20 cellular contexts compared by ENCODE assay signal in genomic region chr6:167937301-167937700, GRCh38.
"Had no signal": no experiment of that assay in that cellular context is flagged by ENCODE, and none has a peak within 500 bp of the region (broad histone marks: within the 10 kb centered on the region; RNA-seq: fewer than 3 reads in every experiment).

No MANE protein-coding gene starts in this region.

- H3K9me3 ChIP-seq: gastroesophageal sphincter, neutrophil, spleen, tibial nerve had no signal

- H3K4me1 ChIP-seq: spleen had no signal

- H3K4me3 ChIP-seq: gastroesophageal sphincter, spleen, tibial nerve had no signal

- H3K27ac ChIP-seq: brain microvascular endothelial cell, gastroesophageal sphincter, neutrophil, spleen, tibial nerve had no signal

- H3K36me3 ChIP-seq: brain microvascular endothelial cell, neutrophil, tibial nerve had no signal

- ATAC-seq: activated CD8-positive, alpha-beta T cell treated with anti-CD3 and anti-CD28 coated beads for 36 hours; activated T-cell treated with anti-CD3 and anti-CD28 coated beads, Interleukin-2, amount 50 U/mL, for 4 hours; activated T-helper 17 cell treated with anti-CD3 and anti-CD28 coated beads, Interleukin-2, amount 50 U/mL, for 72 hours; gastroesophageal sphincter; T-cell had no signal

- DNase-seq: activated B cell treated with CpG ODN at 0.5 μM for 24 hours; activated CD4-positive, alpha-beta T cell treated with anti-CD3 and anti-CD28 coated beads, Interleukin-2, amount 50 U/mL, for 1 hour; activated CD8-positive, alpha-beta T cell treated with anti-CD3 and anti-CD28 coated beads for 36 hours; activated gamma-delta T cell treated with Interleukin-2 at 50 U/mL for 16 hours; activated naive CD4-positive, alpha-beta T cell treated with anti-CD3 and anti-CD28 coated beads, Interleukin-2, amount 50 U/mL, for 16 hours; activated T-cell treated with anti-CD3 and anti-CD28 coated beads, Interleukin-2, amount 50 U/mL, for 4 hours; amniotic stem cell; brain microvascular endothelial cell; hypothalamus; immature natural killer cell; naive B cell; nephron progenitor cell; retina; spleen; stimulated activated naive CD4-positive, alpha-beta T cell; T-cell had no signal

- H3K27me3 ChIP-seq: brain microvascular endothelial cell, gastroesophageal sphincter, neutrophil, spleen, tibial nerve had no signal
